In genomic region chr17:1387490-1388227, GRCh38 we compare ENCODE assay signal across 8 cellular contexts. TPM values are rescaled to one million over a fixed set of nuclear protein-coding genes. Genes with fewer than 3 reads are reported as not detected.
DNase-seq lines count a peak whose midpoint lies in the region; ATAC-seq, FAIRE-seq and TF ChIP-seq lines count a peak whose summit lies in the region.
"Not testable (repeated sequence)": the region's sequence is repeated elsewhere in the genome, so short reads cannot be mapped to it uniquely, and the experiment has no call there.

No MANE protein-coding gene starts in this region.

- H3K9me3 ChIP-seq in BLaER1 treated with 17β-estradiol and CSF1 and Interleukin-3, amounts not matched to agents 10 nM and 100 nM (replicated peaks in 1 of 11); HEK293 (ENCODE audit: control insufficient read depth, insufficient read depth, low read depth, low read length); GM12878 (replicated peaks; ENCODE audit: control insufficient read depth, insufficient read depth, low read length); right atrium auricular region; small intestine (ENCODE audit: control insufficient read depth, low read depth); uterus: not testable (repeated sequence)

- H4K20me1 ChIP-seq in BLaER1 treated with 17β-estradiol and CSF1 and Interleukin-3, amounts not matched to agents 10 nM and 100 nM, result peaks cover 100% of the 10 kb centered on the region in 11 experiments
- peaks cover 12% of the 10 kb centered on the region for H4K20me1 ChIP-seq in GM12878 (ENCODE audit: control insufficient read depth, insufficient read depth)

- H3K4me1 Mint-ChIP-seq in osteocyte (ENCODE audit: unreplicated experiment), result peaks cover 51% of the 10 kb centered on the region

- H2AFZ ChIP-seq in GM12878 (ENCODE audit: control insufficient read depth, low read depth, low read length), result not testable (repeated sequence)

- 0 out of 22 replicates have a peak overlapping the region, but pooled peaks of 2 of the 11 experiments have one; percentile 10 to 11 for H3K27ac ChIP-seq in BLaER1 treated with 17β-estradiol and CSF1 and Interleukin-3, amounts not matched to agents 10 nM and 100 nM
- not testable (repeated sequence) for H3K27ac ChIP-seq in HEK293 (ENCODE audit: extremely low read depth, low read depth, low read length); GM12878 (ENCODE audit: control insufficient read depth, insufficient read depth); small intestine (ENCODE audit: low read depth in 1 of 2, low read length in 1 of 2)
- H3K27ac ChIP-seq in right atrium auricular region (peak overlapping the region; percentile 16 to 24), uterus (peak overlapping the region; percentile 40 to 99)

- not testable (repeated sequence) for H3K36me3 Mint-ChIP-seq in osteocyte (ENCODE audit: unreplicated experiment)

- FAIRE-seq in GM12878 (lab: Jason Lieb, UNC); small intestine (lab: Jason Lieb, UNC): not testable (repeated sequence)

- not testable (repeated sequence) for BruUV-seq in GM12878 (replicated peaks; lab: Mats Ljungman, UMichigan)

- not testable (repeated sequence) for TF ChIP-seq POLR2A in GM12878 (IDR thresholded peaks at IDR 0.05; ENCODE audit: low read depth, low read length); uterus (IDR thresholded peaks at IDR 0.05)

- H3K79me2 ChIP-seq in GM12878 (ENCODE audit: control insufficient read depth, insufficient read depth, low read length), result peaks cover 97% of the 10 kb centered on the region

- peaks cover 11 to 96% (median 75%) of the 10 kb centered on the region in 11 experiments for H3K36me3 ChIP-seq in BLaER1 treated with 17β-estradiol and CSF1 and Interleukin-3, amounts not matched to agents 10 nM and 100 nM
- peaks cover 12 to 31% of the 10 kb centered on the region in 2 experiments; a peak in 2 of 3 replicates for H3K36me3 ChIP-seq in HEK293 (ENCODE audit: control insufficient read depth in 2 of 2, insufficient read depth in 1 of 2, low read length in 2 of 2)
- H3K36me3 ChIP-seq in GM12878 (ENCODE audit: control insufficient read depth in 2 of 2, insufficient read depth in 2 of 2, low read length in 1 of 2); right atrium auricular region; small intestine (ENCODE audit: control insufficient read depth in 2 of 2, insufficient read depth in 2 of 2, low read length in 2 of 2); uterus: not testable (repeated sequence)

- POLR2A ChIA-PET in HEK293 (lab: Yijun Ruan, JAX), result interaction anchor here (0.7 to 1.6 kb wide), 3 partner anchors 21 to 117 kb away, joined by 3 to 4 read pairs (median 4); partner anchors contain the start of gene CRK
- POLR2A ChIA-PET in GM12878 (lab: Charles Lee), result interaction anchor here (0.6 to 2.0 kb wide), 9 partner anchors 9 to 566 kb away, joined by 3 to 9 read pairs (median 4); no protein-coding TSS in a partner anchor

- not testable (repeated sequence) for TF ChIP-seq CTCF in HEK293 (tag by site-specific recombination; IDR thresholded peaks at IDR 0.05); GM12878 (IDR thresholded peaks at IDR 0.05 in 2 of 3, conservative IDR thresholded peaks at IDR 0.05 in 1 of 3; ENCODE audit: control insufficient read depth in 2 of 3, extremely low read depth in 1 of 3, insufficient read depth in 1 of 3, low read depth in 3 of 3, low read length in 3 of 3); right atrium auricular region (IDR thresholded peaks at IDR 0.05); osteocyte (IDR thresholded peaks at IDR 0.05); uterus (IDR thresholded peaks at IDR 0.05)

- DNase-seq in GM12878 (ENCODE audit: low read depth, low spot score); right atrium auricular region (ENCODE audit: low spot score); osteocyte (ENCODE audit: extremely low spot score, unreplicated experiment); uterus: not testable (repeated sequence)
- DNase-seq in mesenteric fat pad (ENCODE audit: low spot score) (peak; percentile 51), small intestine (peak; percentile 43)

- in situ Hi-C loops in GM12878 (cut with MboI), result not testable (repeated sequence)

- RAD21 ChIA-PET in GM12878 (lab: Charles Lee; ENCODE audit: unreplicated experiment), result interaction anchor here (0.9 to 1.3 kb wide), 3 partner anchors 10 to 23 kb away, joined by 3 to 4 read pairs (median 3); no protein-coding TSS in a partner anchor

- H3K9me3 Mint-ChIP-seq in osteocyte (ENCODE audit: unreplicated experiment), result not testable (repeated sequence)

- H3K4me1 ChIP-seq in BLaER1 treated with 17β-estradiol and CSF1 and Interleukin-3, amounts not matched to agents 10 nM and 100 nM, result peaks cover 62 to 87% (median 72%) of the 10 kb centered on the region in 10 experiments
- H3K4me1 ChIP-seq in HEK293 (ENCODE audit: control insufficient read depth, insufficient read depth, low read length) (peaks cover 67% of the 10 kb centered on the region), right atrium auricular region (peaks cover 0 to 94% of the 10 kb centered on the region in 2 donors), small intestine (ENCODE audit: control insufficient read depth in 2 of 2, insufficient read depth in 1 of 2, low read depth in 1 of 2, low read length in 1 of 2) (peaks cover 12 to 26% of the 10 kb centered on the region in 2 donors), uterus (peaks cover 16 to 25% of the 10 kb centered on the region in 2 donors)
- H3K4me1 ChIP-seq in GM12878 (ENCODE audit: control insufficient read depth, insufficient read depth, low read length), result not testable (repeated sequence)

- whole genome bisulfite sequencing in GM12878 (ENCODE audit: insufficient coverage, insufficient replicate concordance, low lambda C conversion rate, missing lambda C conversion rate), result 78% methylated on average over 13 of the region's 22 CpGs
- 40 to 59% (median 48%) methylated on average over 21 to 22 of the region's 22 CpGs for WGBS in small intestine, 3 donors

- peak overlapping the region; percentile 25 for H3K27ac Mint-ChIP-seq in osteocyte (ENCODE audit: unreplicated experiment)

- H3K9ac ChIP-seq in BLaER1 treated with 17β-estradiol and CSF1 and Interleukin-3, amounts not matched to agents 10 nM and 100 nM; GM12878 (ENCODE audit: control insufficient read depth, insufficient read depth, low read length): not testable (repeated sequence)

- not testable (repeated sequence) for TF ChIP-seq EP300 in GM12878 (IDR thresholded peaks at IDR 0.05; ENCODE audit: borderline replicate concordance in 1 of 2, control insufficient read depth in 1 of 2, low read depth in 2 of 2, low read length in 2 of 2)

- not testable (repeated sequence) for H3K4me3 Mint-ChIP-seq in osteocyte (ENCODE audit: unreplicated experiment)

- not testable (repeated sequence) for TF ChIP-seq RAD21 in GM12878 (IDR thresholded peaks at IDR 0.05; ENCODE audit: insufficient read depth, low read depth, low read length)

- H3K27me3 ChIP-seq in BLaER1 treated with 17β-estradiol and CSF1 and Interleukin-3, amounts not matched to agents 10 nM and 100 nM; GM12878 (replicated peaks in 1 of 2; ENCODE audit: control insufficient read depth in 2 of 2, insufficient read depth in 2 of 2, low read length in 1 of 2); right atrium auricular region; small intestine (ENCODE audit: control insufficient read depth in 2 of 2, insufficient read depth in 2 of 2, low read length in 2 of 2); uterus: not testable (repeated sequence)

- CTCF ChIA-PET in HEK293 (lab: Yijun Ruan, JAX), result interaction anchor here (0.6 to 1.4 kb wide), 4 partner anchors 15 to 22 kb away, joined by 3 to 8 read pairs (median 5); no protein-coding TSS in a partner anchor
- CTCF ChIA-PET in GM12878 (lab: Yijun Ruan, JAX), result interaction anchor here (1.6 to 5.9 kb wide), 3 partner anchors 21 to 22 kb away, joined by 3 to 61 read pairs (median 12); no protein-coding TSS in a partner anchor

- H3K4me2 ChIP-seq in BLaER1 treated with 17β-estradiol and CSF1 and Interleukin-3, amounts not matched to agents 10 nM and 100 nM, result peak overlapping the region in 9 of 11 experiments; percentile 17 to 67 (median 33); a peak in 15 of 22 replicates
- not testable (repeated sequence) for H3K4me2 ChIP-seq in GM12878 (ENCODE audit: control insufficient read depth, insufficient read depth)

- not testable (repeated sequence) for ATAC-seq in GM12878

- not testable (repeated sequence) for H3K27me3 Mint-ChIP-seq in osteocyte (ENCODE audit: unreplicated experiment)

- SMC1A ChIA-PET in GM12878 (lab: Charles Lee; ENCODE audit: uncharacterized antibody, unreplicated experiment), result interaction anchor here (1.2 to 6.9 kb wide), 4 partner anchors 9 to 66 kb away, joined by 4 to 61 read pairs (median 4); no protein-coding TSS in a partner anchor

- H3K4me3 ChIP-seq in BLaER1 treated with 17β-estradiol and CSF1 and Interleukin-3, amounts not matched to agents 10 nM and 100 nM; HEK293 (ENCODE audit: low read depth, low read length); GM12878; right atrium auricular region; small intestine (ENCODE audit: low read depth in 1 of 2, low read length in 2 of 2); uterus: not testable (repeated sequence)

- intact Hi-C loops in GM12878 (cut with micrococcal nuclease; ENCODE audit: unreplicated experiment); uterus (cut with DNase I; ENCODE audit: low total_unique reads): not testable (repeated sequence)

RNA-seq across cellular contexts. Expression of gene YWHAE, which starts 12.4 kb away (rescaled TPM):
- total RNA-seq in GM12878 (2013; cell fraction: nucleolus; rRNA removed), result 188 and 201 TPM in 2 replicates
- total RNA-seq in GM12878 (2014; rRNA removed) (189 and 192 TPM in 2 replicates), GM12878 (2014; rRNA removed; fragmentation: Illumina TruSeq; extraction: Trizol) (250 and 257 TPM in 2 replicates), GM12878 (2021) (452 and 460 TPM in 2 replicates), right atrium auricular region (100 to 1,000 TPM; 655 to 703 TPM), mesenteric fat pad (480 TPM), osteocyte (458 and 476 TPM in 2 replicates), uterus (100 to 1,000 TPM; 390 to 894 (median 580) TPM)
- polyA plus RNA-seq in GM12878 (2011; ENCODE audit: low read depth), result 194 TPM
- polyA plus RNA-seq in GM12878 (2011; rRNA removed) (651 and 809 TPM in 2 replicates), GM12878 (2014; fragmentation: Illumina TruSeq; extraction: Trizol) (487 and 489 TPM in 2 replicates), GM12878 (2014; fragmentation: Nextera tagmentation; extraction: Ambion mirVana) (100 to 1,000 TPM; 369 to 425 TPM), GM12878 (2014; rRNA removed) (427 and 526 TPM in 2 replicates), GM12878 (2016; fragmentation: Nextera tagmentation; extraction: Ambion mirVana) (100 to 1,000 TPM; 611 to 616 TPM), small intestine (100 to 1,000 TPM; 235 to 390 (median 253) TPM)
- 448 and 455 TPM in 2 replicates for polyA plus RNA-seq in GM12878 (2011; cell fraction: cytosol; rRNA removed)
- polyA plus RNA-seq in GM12878 (2011; cell fraction: nucleus; rRNA removed), result 177 and 272 TPM in 2 replicates
- polyA plus RNA-seq in GM12878 (2012), result 300 and 352 TPM in 2 replicates
- 509 and 565 TPM in 2 replicates for polyA minus RNA-seq in GM12878 (2011; rRNA and poly(A)+ RNA removed)
- polyA minus RNA-seq in GM12878 (2011; cell fraction: cytosol; rRNA and poly(A)+ RNA removed), result 285 and 303 TPM in 2 replicates
- polyA minus RNA-seq in GM12878 (2011; cell fraction: nucleus; rRNA and poly(A)+ RNA removed), result 71.7 and 98.4 TPM in 2 replicates
